Comparison of ENCODE assay signal across 10 cellular contexts in the genomic region with DNA sequence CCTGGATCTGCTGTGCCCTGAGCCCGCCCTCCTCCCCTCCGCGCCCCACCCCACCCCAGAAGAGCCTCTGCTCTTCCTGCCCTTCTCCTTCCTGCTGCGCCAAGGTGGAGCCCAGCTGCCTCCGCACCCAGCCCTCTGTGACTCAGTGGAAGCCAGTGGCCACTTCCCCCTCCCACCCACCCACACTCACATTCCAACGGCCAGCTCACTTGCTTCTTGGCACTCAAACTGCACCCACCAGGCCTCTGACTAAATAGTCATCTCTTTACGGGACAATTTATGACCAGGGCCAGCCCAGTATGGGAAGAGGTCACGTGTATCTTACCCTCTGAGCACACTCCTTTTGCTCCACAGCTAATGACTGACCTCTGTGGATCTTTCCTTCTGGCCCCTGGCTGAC.
A peak's percentile ranks its signal among the peaks of the same experiment; 100 is the strongest.
DNase-seq lines count a peak whose midpoint lies in the region; ATAC-seq and TF ChIP-seq lines count a peak whose summit lies in the region.
"Had no signal": no experiment of that assay in that cellular context is flagged by ENCODE, and none has a peak within 500 bp of the region (broad histone marks: within the 10 kb centered on the region; RNA-seq: fewer than 3 reads in every experiment).

No MANE protein-coding gene starts in this region.

- H3K27ac ChIP-seq in colonic mucosa (peak overlapping the region; percentile 53), testis (no peak overlapping the region), endodermal cell (ENCODE audit: low read depth, low read length) (no peak overlapping the region)

- WGBS in testis, 2 donors, result 63 to 87% methylated on average over 6 to 8 of the region's 8 CpGs
- WGBS in endodermal cell (ENCODE audit: insufficient coverage in 1 of 2, insufficient read length in 1 of 2), 2 experiments, result 79 to 80% methylated on average over 2 to 8 of the region's 8 CpGs

- H3K27me3 ChIP-seq in MG63 (no peaks in the 10 kb centered on the region), colonic mucosa (no peaks in the 10 kb centered on the region), testis (no peaks in the 10 kb centered on the region), endodermal cell (ENCODE audit: control insufficient read depth, insufficient read depth, low read length, poor library complexity, severe bottlenecking) (no peaks in the 10 kb centered on the region)

- no peak for ATAC-seq in naive B cell (ENCODE audit: low read depth in 2 of 2)

- no peaks in the 10 kb centered on the region for H3K9me3 Mint-ChIP-seq in naive B cell
- H3K9me3 Mint-ChIP-seq in endodermal cell, result no peaks in the 10 kb centered on the region

- H3K9ac ChIP-seq in colonic mucosa (ENCODE audit: low read depth in 2 of 2, low read length in 2 of 2) (no peak overlapping the region), endodermal cell (ENCODE audit: extremely low read depth, low read length, poor library complexity, severe bottlenecking) (no peak overlapping the region)

- H3K4me3 Mint-ChIP-seq in naive B cell (peak overlapping the region in 1 of 8 donors; percentile 65), endodermal cell (no peak overlapping the region)

- no peaks in the 10 kb centered on the region for H3K27me3 Mint-ChIP-seq in naive B cell
- peaks cover 2% of the 10 kb centered on the region for H3K27me3 Mint-ChIP-seq in endodermal cell (ENCODE audit: insufficient read depth)

- peak; percentile 96 for DNase-seq in AG10803 (ENCODE audit: low read depth)
- peak; percentile 98 for DNase-seq in MG63
- DNase-seq in colonic mucosa, result peak; percentile 66
- no peak for DNase-seq in naive B cell
- DNase-seq in NCI-H748 treated with DMSO at 0.1 percent for 48 hours (lab: John Stamatoyannopoulos, UW), result no peak
- no peak for DNase-seq in testis
- DNase-seq in endodermal cell, result no peak
- no peak for DNase-seq in nucleus accumbens (lab: John Stamatoyannopoulos, UW)
- DNase-seq: DMS79, NCI-H446 had no signal

- no peaks in the 10 kb centered on the region for H3K36me3 ChIP-seq in MG63
- no peaks in the 10 kb centered on the region for H3K36me3 ChIP-seq in colonic mucosa
- no peaks in the 10 kb centered on the region for H3K36me3 ChIP-seq in testis (ENCODE audit: low read depth, missing control alignments)
- H3K36me3 ChIP-seq in endodermal cell (ENCODE audit: control insufficient read depth, insufficient read depth, low read length), result no peaks in the 10 kb centered on the region

- no peak for TF ChIP-seq CTCF in AG10803 (conservative IDR thresholded peaks at IDR 0.05; ENCODE audit: low read length)
- TF ChIP-seq CTCF in colonic mucosa (IDR thresholded peaks at IDR 0.05), result no peak
- no peak for TF ChIP-seq CTCF in testis (IDR thresholded peaks at IDR 0.05)
- no peak for TF ChIP-seq CTCF in endodermal cell (conservative IDR thresholded peaks at IDR 0.05)

- no peak for TF ChIP-seq POLR2A in testis (IDR thresholded peaks at IDR 0.05)

- intact Hi-C loops in colonic mucosa (cut with DNase I), result no loop called here
- intact Hi-C loops in testis (cut with DNase I; ENCODE audit: low total_unique reads), result no loop called here

- H3K9me3 ChIP-seq in MG63 (no peaks in the 10 kb centered on the region), colonic mucosa (no peaks in the 10 kb centered on the region), testis (no peaks in the 10 kb centered on the region), endodermal cell (ENCODE audit: control insufficient read depth, low read length) (no peaks in the 10 kb centered on the region)

- H3K27ac Mint-ChIP-seq in naive B cell (peak overlapping the region; percentile 84 to 99 (median 99)), endodermal cell (no peak overlapping the region)

- H3K4me1 ChIP-seq in colonic mucosa (no peaks in the 10 kb centered on the region), testis (peaks cover 3% of the 10 kb centered on the region), endodermal cell (ENCODE audit: control insufficient read depth, insufficient read depth, low read length) (no peaks in the 10 kb centered on the region)

- H3K36me3 Mint-ChIP-seq in naive B cell (no peaks in the 10 kb centered on the region), endodermal cell (ENCODE audit: low read depth) (no peaks in the 10 kb centered on the region)

- peaks cover 40 to 60% (median 52%) of the 10 kb centered on the region in 3 donors for H3K4me1 Mint-ChIP-seq in naive B cell
- H3K4me1 Mint-ChIP-seq in endodermal cell, result peaks cover 29% of the 10 kb centered on the region

- H3K4me3 ChIP-seq in AG10803 (ENCODE audit: low read length), result no peak overlapping the region
- no peak overlapping the region for H3K4me3 ChIP-seq in MG63
- no peak overlapping the region for H3K4me3 ChIP-seq in colonic mucosa
- no peak overlapping the region for H3K4me3 ChIP-seq in testis
- no peak overlapping the region for H3K4me3 ChIP-seq in endodermal cell (ENCODE audit: low read length)

Comparison
In these comparisons a context has a peak if more than half of its experiments do, and no peak if none do; other contexts are left out.
1. DNase-seq: peak in AG10803 (single experiment), MG63 (single experiment) and colonic mucosa (single experiment); none in naive B cell (single experiment), NCI-H748 treated with DMSO at 0.1 percent for 48 hours (single experiment), testis (single experiment), endodermal cell (single experiment) and nucleus accumbens (0 of 56).